Comparison of ENCODE assay signal across 8 cellular contexts in genomic region chr2:24075259-24075658, GRCh38. TPM values are rescaled to one million over a fixed set of nuclear protein-coding genes. Genes with fewer than 3 reads are reported as not detected.
DNase-seq lines count a peak whose midpoint lies in the region; TF ChIP-seq lines count a peak whose summit lies in the region.

No MANE protein-coding gene starts in this region.

- H3K9me3 ChIP-seq in Caco-2 (no peaks in the 10 kb centered on the region), Peyer's patch (no peaks in the 10 kb centered on the region)

- H3K4me3 ChIP-seq in Caco-2 (ENCODE audit: low read depth, low read length) (peak overlapping the region; percentile 71), Peyer's patch (peak overlapping the region; percentile 64 to 80 (median 74))

- intact Hi-C loops in Caco-2 (cut with micrococcal nuclease; ENCODE audit: unreplicated experiment): no loop called here

- H3K4me1 Mint-ChIP-seq in Caco-2 (ENCODE audit: low read depth, unreplicated experiment) (peaks cover 22% of the 10 kb centered on the region), osteocyte (ENCODE audit: unreplicated experiment) (peaks cover 27% of the 10 kb centered on the region)

- H3K4me3 Mint-ChIP-seq in Caco-2 (ENCODE audit: unreplicated experiment) (peak overlapping the region; percentile 99), osteocyte (ENCODE audit: unreplicated experiment) (peak overlapping the region; percentile 98)

- H3K4me1 ChIP-seq in Caco-2: peaks cover 17% of the 10 kb centered on the region
- peaks cover 0 to 20% (median 7%) of the 10 kb centered on the region in 4 donors for H3K4me1 ChIP-seq in Peyer's patch

- peaks cover 63% of the 10 kb centered on the region for H3K36me3 Mint-ChIP-seq in Caco-2 (ENCODE audit: insufficient read depth, unreplicated experiment)
- H3K36me3 Mint-ChIP-seq in osteocyte (ENCODE audit: unreplicated experiment): peaks cover 15% of the 10 kb centered on the region

- peak overlapping the region; percentile 96 for H3K27ac Mint-ChIP-seq in Caco-2 (ENCODE audit: unreplicated experiment)
- H3K27ac Mint-ChIP-seq in osteocyte (ENCODE audit: unreplicated experiment): peak overlapping the region; percentile 97

- CTCF ChIA-PET in Caco-2 (lab: Charles Lee): interaction anchor here (2.2 kb wide), 1 partner anchor 9 kb away, joined by 17 read pairs; the partner anchor contains the start of gene TP53I3

- H3K9me3 Mint-ChIP-seq in Caco-2 (ENCODE audit: unreplicated experiment): no peaks in the 10 kb centered on the region
- no peaks in the 10 kb centered on the region for H3K9me3 Mint-ChIP-seq in osteocyte (ENCODE audit: unreplicated experiment)

- no peaks in the 10 kb centered on the region for H3K27me3 Mint-ChIP-seq in Caco-2 (ENCODE audit: insufficient read depth, unreplicated experiment)
- H3K27me3 Mint-ChIP-seq in osteocyte (ENCODE audit: unreplicated experiment): no peaks in the 10 kb centered on the region

- H3K27ac ChIP-seq in Peyer's patch (peak overlapping the region in 2 of 4 donors; percentile 96 to 98), epithelial cell of prostate (peak overlapping the region; percentile 97)

- H3K27me3 ChIP-seq in Caco-2 (replicated peaks; ENCODE audit: control insufficient read depth, insufficient read depth, low read length) (no peaks in the 10 kb centered on the region), Peyer's patch (no peaks in the 10 kb centered on the region)

- TF ChIP-seq CTCF in Caco-2 (IDR thresholded peaks at IDR 0.05; ENCODE audit: insufficient read depth in 1 of 2, low read depth in 1 of 2, low read length in 1 of 2, severe bottlenecking in 1 of 2, unreplicated experiment in 1 of 2) (no peak), Peyer's patch (IDR thresholded peaks at IDR 0.05) (no peak), osteocyte (IDR thresholded peaks at IDR 0.05) (no peak)

- no TSS peak for BruUV-seq in Caco-2 (replicated peaks; lab: Mats Ljungman, UMichigan)

- no peak for TF ChIP-seq POLR2A in Peyer's patch (IDR thresholded peaks at IDR 0.05)

- H3K36me3 ChIP-seq in Caco-2 (ENCODE audit: control insufficient read depth, insufficient read depth, low read length) (peaks cover 2% of the 10 kb centered on the region), Peyer's patch (peaks cover 0 to 48% (median 0%) of the 10 kb centered on the region in 3 donors)

- POLR2A ChIA-PET in Caco-2 (lab: Charles Lee): no interaction called here

- DNase-seq in Caco-2 (no peak), Peyer's patch (no peak), epithelial cell of prostate (ENCODE audit: low read depth, low spot score) (no peak), osteocyte (ENCODE audit: extremely low spot score, unreplicated experiment) (no peak), GF-D8 (lab: John Stamatoyannopoulos, UW) (no peak), NCI-H226 (no peak), SW480 (ENCODE audit: low spot score) (no peak)
- DNase-seq in central memory CD4-positive, alpha-beta T cell: no peak

RNA-seq across cellular contexts. Expression of gene SF3B6, which starts 0.9 kb away (rescaled TPM):
- 183 and 184 TPM in 2 replicates for total RNA-seq in Caco-2 (2022)
- 100 to 1,000 TPM in 2 of 4 donors, 10 to 100 TPM in 2; 75.9 to 138 (median 91.9) TPM for total RNA-seq in Peyer's patch
- total RNA-seq in osteocyte: 89.5 and 91.4 TPM in 2 replicates

RNA-seq across cellular contexts. Expression of gene TP53I3, which starts 9.4 kb away (rescaled TPM):
- total RNA-seq in Caco-2 (2022) (24.8 and 28.1 TPM in 2 replicates), Peyer's patch (100 to 1,000 TPM in 3 of 4 donors, 10 to 100 TPM in 1; 87.5 to 371 (median 241) TPM), osteocyte (44.4 and 45.9 TPM in 2 replicates)

RNA-seq across cellular contexts. Expression of gene FKBP1B, which starts 25.7 kb away (rescaled TPM):
- 3.2 and 3.7 TPM in 2 replicates for total RNA-seq in Caco-2 (2022)
- total RNA-seq in Peyer's patch: 10 to 100 TPM in 2 of 4 donors, 1 to 10 TPM in 2; 6.7 to 16.3 (median 10.9) TPM
- total RNA-seq in osteocyte: 12.6 and 12.7 TPM in 2 replicates

RNA-seq across cellular contexts. Expression of gene WDCP, which starts 28.1 kb away (rescaled TPM):
- total RNA-seq in Caco-2 (2022) (10.4 and 13.0 TPM in 2 replicates), Peyer's patch (1 to 10 TPM; 3.3 to 5.8 (median 3.7) TPM), osteocyte (9.6 and 12.4 TPM in 2 replicates)

RNA-seq across cellular contexts. Expression of gene PFN4, which starts 47.9 kb away (rescaled TPM):
- total RNA-seq in Caco-2 (2022) (1.3 and 1.4 TPM in 2 replicates), Peyer's patch (not detected), osteocyte (1.4 and 1.9 TPM in 2 replicates)
